16 cellular contexts compared by ENCODE assay signal in the genomic region with DNA sequence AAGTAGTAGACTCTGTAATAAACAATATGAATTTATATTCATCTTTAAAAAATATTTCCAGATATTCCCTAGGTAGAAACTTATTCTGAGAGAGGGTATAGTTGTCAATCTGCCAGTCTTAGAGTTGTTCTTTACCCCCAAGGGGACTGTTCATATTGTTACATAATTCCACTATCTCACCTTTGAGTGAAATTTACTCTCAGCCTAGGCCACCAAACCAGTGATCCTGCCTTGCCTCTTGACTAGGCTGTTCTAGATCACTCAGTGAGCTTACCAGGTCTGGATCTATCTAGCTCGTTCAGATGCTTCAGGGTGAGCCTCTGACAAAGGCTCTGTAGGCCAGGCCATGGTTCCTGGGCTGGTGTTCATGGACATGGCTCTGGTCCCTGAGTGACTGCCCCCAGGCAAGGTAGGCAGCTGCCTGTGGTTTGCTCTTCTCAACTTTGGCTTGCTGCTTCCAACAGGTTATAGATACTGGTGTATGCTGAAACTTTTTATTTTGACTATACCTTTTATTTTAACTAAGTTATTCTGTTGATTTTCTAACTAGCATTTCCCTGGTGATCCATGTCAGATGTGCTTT.
"Had no signal": no experiment of that assay in that cellular context is flagged by ENCODE, and none has a peak within 500 bp of the region (broad histone marks: within the 10 kb centered on the region; RNA-seq: fewer than 3 reads in every experiment).

No MANE protein-coding gene starts in this region.

- H3K9me3 ChIP-seq: gastrocnemius medialis, prostate gland, sigmoid colon, testis had no signal

- H3K4me3 Mint-ChIP-seq: activated CD4-positive, alpha-beta memory T cell treated with anti-CD3 and anti-CD28 coated beads, Interleukin-2, amount 10 ng/mL, durations not matched to agents 7 days and 5 days; T-helper 2 cell treated with Interferon-gamma antibody and Interleukin-4, amounts not matched to agents 5 μg/mL and 100 μg/mL, for 36 hours had no signal

- ATAC-seq: gastrocnemius medialis had no signal

- DNase-seq: activated CD4-positive, alpha-beta memory T cell treated with anti-CD3 and anti-CD28 coated beads, Interleukin-2, amount 10 ng/mL, durations not matched to agents 7 days and 5 days; activated CD4-positive, alpha-beta T cell treated with anti-CD3 and anti-CD28 coated beads for 1 hour; activated CD8-positive, alpha-beta memory T cell treated with anti-CD3 and anti-CD28 coated beads, Interleukin-2, amount 50 U/mL, for 4 hours; activated naive CD4-positive, alpha-beta T cell treated with Interleukin-2 at 50 U/mL for 16 hours; caudate nucleus; cortex of kidney; effector memory CD4-positive, alpha-beta T cell; gastrocnemius medialis; kidney; sigmoid colon; stimulated activated CD4-positive, alpha-beta T cell treated with anti-CD3 and anti-CD28 coated beads, Interleukin-12 subunit alpha, Interleukin-12 subunit beta, amount 100 ng/mL, for 4 hours; stimulated activated naive CD4-positive, alpha-beta T cell treated with Interleukin-2 at 50 U/mL for 16 hours; testis had no signal

- H3K4me3 ChIP-seq: gastrocnemius medialis, prostate gland, sigmoid colon, testis had no signal

- H3K27me3 ChIP-seq: gastrocnemius medialis, sigmoid colon, testis had no signal

- H3K27me3 Mint-ChIP-seq: activated CD4-positive, alpha-beta memory T cell treated with anti-CD3 and anti-CD28 coated beads, Interleukin-2, amount 10 ng/mL, durations not matched to agents 7 days and 5 days had no signal

- H3K9me3 Mint-ChIP-seq: activated CD4-positive, alpha-beta memory T cell treated with anti-CD3 and anti-CD28 coated beads, Interleukin-2, amount 10 ng/mL, durations not matched to agents 7 days and 5 days; T-helper 2 cell treated with Interferon-gamma antibody and Interleukin-4, amounts not matched to agents 5 μg/mL and 100 μg/mL, for 36 hours had no signal

- H3K27ac ChIP-seq: epithelial cell of prostate, prostate gland, sigmoid colon had no signal

- H3K27ac Mint-ChIP-seq: activated CD4-positive, alpha-beta memory T cell treated with anti-CD3 and anti-CD28 coated beads, Interleukin-2, amount 10 ng/mL, durations not matched to agents 7 days and 5 days; T-helper 2 cell treated with Interferon-gamma antibody and Interleukin-4, amounts not matched to agents 5 μg/mL and 100 μg/mL, for 36 hours had no signal

- H3K36me3 ChIP-seq: gastrocnemius medialis, prostate gland had no signal

- H3K4me1 ChIP-seq: prostate gland, testis had no signal
